1 cellular context compared by ENCODE assay signal in genomic region chr4:1984406-1985191, GRCh38.
TF ChIP-seq lines count a peak whose summit lies in the region.

No MANE protein-coding gene starts in this region.

TF ChIP-seq in SK-N-SH, 30 proteins besides CTCF, POLR2A, EP300 and RAD21 (continued from another document):
- TF ChIP-seq PBX3 (IDR thresholded peaks at IDR 0.05) (no peak), SMC3 (IDR thresholded peaks at IDR 0.05; ENCODE audit: low read depth, low read length) (no peak), GABPA (IDR thresholded peaks at IDR 0.05; ENCODE audit: low read depth) (no peak), MAX (IDR thresholded peaks at IDR 0.05; ENCODE audit: low read depth) (no peak)
TF ChIP-seq in SK-N-SH: peak in this region for 5.
